Comparison of ENCODE assay signal across 12 cellular contexts in genomic region chr5:79456890-79457583, GRCh38. TPM values are rescaled to one million over a fixed set of nuclear protein-coding genes. Genes with fewer than 3 reads are reported as not detected.
DNase-seq lines count a peak whose midpoint lies in the region; ATAC-seq and TF ChIP-seq lines count a peak whose summit lies in the region.
"Had no signal": no experiment of that assay in that cellular context is flagged by ENCODE, and none has a peak within 500 bp of the region (broad histone marks: within the 10 kb centered on the region; RNA-seq: fewer than 3 reads in every experiment).

No MANE protein-coding gene starts in this region.

- no peak overlapping the region for H3K27ac ChIP-seq in breast epithelium
- no peak overlapping the region for H3K27ac ChIP-seq in tibial nerve
- H3K27ac ChIP-seq: ovary had no signal

- WGBS in tibial nerve, 2 donors = 86 to 88% methylated on average over 2 of the region's 2 CpGs

- H3K36me3 ChIP-seq in breast epithelium = no peaks in the 10 kb centered on the region
- no peaks in the 10 kb centered on the region for H3K36me3 ChIP-seq in tibial nerve
- H3K36me3 ChIP-seq: ovary had no signal

- H3K9me3 ChIP-seq in breast epithelium = no peaks in the 10 kb centered on the region
- no peaks in the 10 kb centered on the region for H3K9me3 ChIP-seq in tibial nerve
- H3K9me3 ChIP-seq: ovary had no signal

- H3K4me3 ChIP-seq in breast epithelium (no peak overlapping the region), tibial nerve (no peak overlapping the region)
- H3K4me3 ChIP-seq: lung, ovary had no signal

- ATAC-seq in activated T-cell treated with anti-CD3 and anti-CD28 coated beads, Interleukin-2, amount 50 U/mL, for 4 hours = peak; percentile 21 to 46
- ATAC-seq in GM21723 (IDR thresholded peaks at IDR 0.05; ENCODE audit: unreplicated experiment) = peak; percentile 86
- peak; percentile 88 for ATAC-seq in HG03280 (IDR thresholded peaks at IDR 0.05; ENCODE audit: unreplicated experiment)
- peak; percentile 81 for ATAC-seq in stimulated activated memory B cell treated with anti-CD40 and anti-IgM and Interleukin-4, amounts not matched to agents 10 μg/mL and 1 μg/mL and 100 μg/mL, for 72 hours

- H3K27me3 ChIP-seq in breast epithelium (no peaks in the 10 kb centered on the region), tibial nerve (no peaks in the 10 kb centered on the region)
- H3K27me3 ChIP-seq: ovary had no signal

- TF ChIP-seq EP300 in tibial nerve (IDR thresholded peaks at IDR 0.05) = no peak

- H3K4me1 Mint-ChIP-seq in activated T-cell treated with anti-CD3 and anti-CD28 coated beads, Interleukin-2, amount 50 U/mL, for 4 hours (ENCODE audit: low read depth) = no peaks in the 10 kb centered on the region
- peaks cover 10% of the 10 kb centered on the region for H3K4me1 Mint-ChIP-seq in stimulated activated memory B cell treated with anti-CD40 and anti-IgM and Interleukin-4, amounts not matched to agents 10 μg/mL and 1 μg/mL and 100 μg/mL, for 72 hours

- H3K9me3 Mint-ChIP-seq in activated T-cell treated with anti-CD3 and anti-CD28 coated beads, Interleukin-2, amount 50 U/mL, for 4 hours = no peaks in the 10 kb centered on the region
- H3K9me3 Mint-ChIP-seq in stimulated activated memory B cell treated with anti-CD40 and anti-IgM and Interleukin-4, amounts not matched to agents 10 μg/mL and 1 μg/mL and 100 μg/mL, for 72 hours = no peaks in the 10 kb centered on the region
- H3K9me3 Mint-ChIP-seq: stimulated activated naive CD8-positive, alpha-beta T cell treated with anti-CD3 and anti-CD28 coated beads, Interleukin-15, Interleukin-2, amounts not matched to agents 100 ng/mL and 50 ng/mL, for 24 hours had no signal

- intact Hi-C loops in breast epithelium (cut with DNase I; ENCODE audit: low total_unique reads) = no loop called here

- no peaks in the 10 kb centered on the region for H3K4me1 ChIP-seq in breast epithelium
- peaks cover 0 to 5% (median 0%) of the 10 kb centered on the region in 4 donors for H3K4me1 ChIP-seq in tibial nerve

- H3K4me3 Mint-ChIP-seq in activated T-cell treated with anti-CD3 and anti-CD28 coated beads, Interleukin-2, amount 50 U/mL, for 4 hours = no peak overlapping the region
- H3K4me3 Mint-ChIP-seq in stimulated activated memory B cell treated with anti-CD40 and anti-IgM and Interleukin-4, amounts not matched to agents 10 μg/mL and 1 μg/mL and 100 μg/mL, for 72 hours = no peak overlapping the region
- H3K4me3 Mint-ChIP-seq: stimulated activated naive CD8-positive, alpha-beta T cell treated with anti-CD3 and anti-CD28 coated beads, Interleukin-15, Interleukin-2, amounts not matched to agents 100 ng/mL and 50 ng/mL, for 24 hours had no signal

- no peak for DNase-seq in activated T-cell treated with anti-CD3 and anti-CD28 coated beads, Interleukin-2, amount 50 U/mL, for 4 hours
- DNase-seq in activated T-cell treated with anti-CD3 and anti-CD28 coated beads for 4 hours (no peak), breast epithelium (ENCODE audit: low spot score in 2 of 2) (no peak), tibial nerve (ENCODE audit: low spot score in 2 of 2) (no peak), activated gamma-delta T cell (lab: John Stamatoyannopoulos, UW) (no peak)
- DNase-seq: aorta, ovary had no signal

- peaks cover 5% of the 10 kb centered on the region for H3K36me3 Mint-ChIP-seq in activated T-cell treated with anti-CD3 and anti-CD28 coated beads, Interleukin-2, amount 50 U/mL, for 4 hours (ENCODE audit: insufficient read depth)
- H3K36me3 Mint-ChIP-seq in stimulated activated memory B cell treated with anti-CD40 and anti-IgM and Interleukin-4, amounts not matched to agents 10 μg/mL and 1 μg/mL and 100 μg/mL, for 72 hours = peaks cover 6% of the 10 kb centered on the region

- TF ChIP-seq CTCF in breast epithelium (IDR thresholded peaks at IDR 0.05) (no peak), tibial nerve (IDR thresholded peaks at IDR 0.05) (no peak)

- peaks cover 5% of the 10 kb centered on the region for H3K27me3 Mint-ChIP-seq in activated T-cell treated with anti-CD3 and anti-CD28 coated beads, Interleukin-2, amount 50 U/mL, for 4 hours (ENCODE audit: low read depth)
- H3K27me3 Mint-ChIP-seq in stimulated activated memory B cell treated with anti-CD40 and anti-IgM and Interleukin-4, amounts not matched to agents 10 μg/mL and 1 μg/mL and 100 μg/mL, for 72 hours = no peaks in the 10 kb centered on the region

- no peak overlapping the region for H3K27ac Mint-ChIP-seq in stimulated activated memory B cell treated with anti-CD40 and anti-IgM and Interleukin-4, amounts not matched to agents 10 μg/mL and 1 μg/mL and 100 μg/mL, for 72 hours
- H3K27ac Mint-ChIP-seq: stimulated activated naive CD8-positive, alpha-beta T cell treated with anti-CD3 and anti-CD28 coated beads, Interleukin-15, Interleukin-2, amounts not matched to agents 100 ng/mL and 50 ng/mL, for 24 hours had no signal

- no peak for TF ChIP-seq POLR2A in breast epithelium (IDR thresholded peaks at IDR 0.05)
- no peak for TF ChIP-seq POLR2A in tibial nerve (IDR thresholded peaks at IDR 0.05)

RNA-seq across cellular contexts. Expression of gene HOMER1, which starts 56.9 kb away (rescaled TPM):
- 10 to 100 TPM; 12.1 to 16.7 (median 14.9) TPM for total RNA-seq in activated T-cell treated with anti-CD3 and anti-CD28 coated beads, Interleukin-2, amount 50 U/mL, for 4 hours
- total RNA-seq in breast epithelium (10 to 100 TPM in 2 of 3 donors, 1 to 10 TPM in 1; 3.2 to 26.2 (median 18.7) TPM), tibial nerve (10 to 100 TPM in 1 of 4 donors, 1 to 10 TPM in 3; 1.8 to 13.8 (median 5.2) TPM)

Comparison
In these comparisons a context has a peak if more than half of its experiments do, and no peak if none do; other contexts are left out.
1. ATAC-seq: peak in every context shown above with its lines; median percentile 88 in HG03280; 86 in GM21723; 81 in stimulated activated memory B cell treated with anti-CD40 and anti-IgM and Interleukin-4, amounts not matched to agents 10 μg/mL and 1 μg/mL and 100 μg/mL, for 72 hours; 34 in activated T-cell treated with anti-CD3 and anti-CD28 coated beads, Interleukin-2, amount 50 U/mL, for 4 hours.